Comparison of ENCODE assay signal across 1 cellular context in the genomic region with DNA sequence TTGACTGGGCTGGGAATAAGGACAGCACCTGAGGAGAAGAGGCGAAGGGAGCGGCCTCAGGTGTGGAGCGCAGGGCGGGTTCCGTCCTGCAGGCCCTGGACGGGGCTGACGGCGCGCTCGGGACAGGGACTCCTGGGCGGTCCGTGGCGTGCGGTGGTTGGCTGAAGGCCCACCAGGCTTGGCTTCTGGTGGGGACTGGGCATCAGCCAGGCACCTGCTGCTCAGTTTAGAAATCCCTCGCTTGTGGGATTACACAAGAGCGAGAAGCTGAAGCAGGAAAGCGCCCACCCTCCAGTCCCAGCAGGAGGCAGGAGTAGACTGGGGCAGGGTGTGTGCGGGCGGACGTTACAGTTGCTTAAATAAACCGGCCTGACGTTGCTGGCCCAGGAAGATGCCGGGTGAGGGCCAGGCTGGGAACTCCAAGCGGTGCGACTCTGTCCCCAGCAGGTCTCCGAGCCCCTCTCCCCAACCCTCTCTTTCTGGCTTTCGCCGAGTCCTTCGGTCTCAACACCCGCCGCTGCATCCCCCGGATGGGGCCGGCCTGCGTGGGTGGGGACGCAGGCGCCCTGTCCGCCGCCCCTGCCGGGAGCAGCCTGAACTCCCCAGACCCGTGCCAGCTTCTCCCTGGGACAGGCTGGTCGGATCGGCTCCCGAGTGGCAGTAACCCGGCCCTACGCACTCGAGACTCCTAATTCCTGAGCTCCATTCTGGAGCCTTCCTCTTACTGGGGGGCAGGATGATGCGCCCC.
A peak's percentile ranks its signal among the peaks of the same experiment; 100 is the strongest.
TF ChIP-seq lines count a peak whose summit lies in the region.

No MANE protein-coding gene starts in this region.

TF ChIP-seq in K562, 482 proteins besides CTCF, POLR2A, EP300 and RAD21 (continued from another document and continues in another):
- no peak for TF ChIP-seq ZBTB40 (IDR thresholded peaks at IDR 0.05)
- no peak for TF ChIP-seq ZBTB40 (CRISPR knock-in tag; IDR thresholded peaks at IDR 0.05)
- no peak for TF ChIP-seq KLF1 (tag; IDR thresholded peaks at IDR 0.05)
- no peak for TF ChIP-seq LCOR (CRISPR knock-in tag; IDR thresholded peaks at IDR 0.05)
- TF ChIP-seq BRD9 (IDR thresholded peaks at IDR 0.05; ENCODE audit: low read depth, partially characterized antibody) = no peak
- TF ChIP-seq BRF1 (IDR thresholded peaks at IDR 0.05; ENCODE audit: borderline replicate concordance, extremely low read depth, insufficient read length) = no peak
- TF ChIP-seq ZNF445 (CRISPR knock-in tag; IDR thresholded peaks at IDR 0.05; ENCODE audit: low read depth) = no peak
- TF ChIP-seq PHF8 (IDR thresholded peaks at IDR 0.05; ENCODE audit: borderline replicate concordance, low read length) = no peak
- no peak for TF ChIP-seq ZNF282 (CRISPR knock-in tag; IDR thresholded peaks at IDR 0.05)
- no peak for TF ChIP-seq PTRF (tag; IDR thresholded peaks at IDR 0.05)
- no peak for TF ChIP-seq ZNF589 (CRISPR knock-in tag; IDR thresholded peaks at IDR 0.05; ENCODE audit: low read depth)
- TF ChIP-seq ETV1 (tag; conservative IDR thresholded peaks at IDR 0.05; ENCODE audit: low read depth) = no peak; the same call in 1 of the 2 replicates
- TF ChIP-seq ZNF3 (CRISPR knock-in tag; IDR thresholded peaks at IDR 0.05) = no peak
- TF ChIP-seq TAF1 (IDR thresholded peaks at IDR 0.05; ENCODE audit: control insufficient read depth, extremely low read depth, insufficient read depth, low read length, severe bottlenecking) = peak; percentile 6
- no peak for TF ChIP-seq ZNF507 (tag; conservative IDR thresholded peaks at IDR 0.05)
- TF ChIP-seq RFX5 (IDR thresholded peaks at IDR 0.05; ENCODE audit: low read depth, low read length) = no peak
- no peak for TF ChIP-seq CBX5 (IDR thresholded peaks at IDR 0.05; ENCODE audit: borderline replicate concordance, low read depth)
- TF ChIP-seq, protein P1, sequence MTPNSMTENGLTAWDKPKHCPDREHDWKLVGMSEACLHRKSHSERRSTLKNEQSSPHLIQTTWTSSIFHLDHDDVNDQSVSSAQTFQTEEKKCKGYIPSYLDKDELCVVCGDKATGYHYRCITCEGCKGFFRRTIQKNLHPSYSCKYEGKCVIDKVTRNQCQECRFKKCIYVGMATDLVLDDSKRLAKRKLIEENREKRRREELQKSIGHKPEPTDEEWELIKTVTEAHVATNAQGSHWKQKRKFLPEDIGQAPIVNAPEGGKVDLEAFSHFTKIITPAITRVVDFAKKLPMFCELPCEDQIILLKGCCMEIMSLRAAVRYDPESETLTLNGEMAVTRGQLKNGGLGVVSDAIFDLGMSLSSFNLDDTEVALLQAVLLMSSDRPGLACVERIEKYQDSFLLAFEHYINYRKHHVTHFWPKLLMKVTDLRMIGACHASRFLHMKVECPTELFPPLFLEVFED (CRISPR knock-in tag; conservative IDR thresholded peaks at IDR 0.05) = no peak
- TF ChIP-seq MYNN (IDR thresholded peaks at IDR 0.05) = no peak
- TF ChIP-seq MYNN (CRISPR knock-in tag; IDR thresholded peaks at IDR 0.05) = no peak
- TF ChIP-seq IFI16 (CRISPR knock-in tag; IDR thresholded peaks at IDR 0.05) = no peak
- no peak for TF ChIP-seq CLOCK (CRISPR knock-in tag; IDR thresholded peaks at IDR 0.05; ENCODE audit: borderline replicate concordance)
- TF ChIP-seq KHSRP (IDR thresholded peaks at IDR 0.05) = no peak
- TF ChIP-seq ZFP36 (IDR thresholded peaks at IDR 0.05; ENCODE audit: low read depth, low read length, partially characterized antibody) = no peak
- no peak for TF ChIP-seq KLF6 (CRISPR knock-in tag; IDR thresholded peaks at IDR 0.05; ENCODE audit: borderline replicate concordance)
- no peak for TF ChIP-seq ATF3 (IDR thresholded peaks at IDR 0.05)
- no peak for TF ChIP-seq ATF3 (CRISPR knock-in tag; conservative IDR thresholded peaks at IDR 0.05)
- TF ChIP-seq NCOA4 (IDR thresholded peaks at IDR 0.05; ENCODE audit: partially characterized antibody) = no peak
- no peak for TF ChIP-seq ESRRA (IDR thresholded peaks at IDR 0.05; ENCODE audit: borderline replicate concordance, low read depth)
- TF ChIP-seq, protein P2, sequence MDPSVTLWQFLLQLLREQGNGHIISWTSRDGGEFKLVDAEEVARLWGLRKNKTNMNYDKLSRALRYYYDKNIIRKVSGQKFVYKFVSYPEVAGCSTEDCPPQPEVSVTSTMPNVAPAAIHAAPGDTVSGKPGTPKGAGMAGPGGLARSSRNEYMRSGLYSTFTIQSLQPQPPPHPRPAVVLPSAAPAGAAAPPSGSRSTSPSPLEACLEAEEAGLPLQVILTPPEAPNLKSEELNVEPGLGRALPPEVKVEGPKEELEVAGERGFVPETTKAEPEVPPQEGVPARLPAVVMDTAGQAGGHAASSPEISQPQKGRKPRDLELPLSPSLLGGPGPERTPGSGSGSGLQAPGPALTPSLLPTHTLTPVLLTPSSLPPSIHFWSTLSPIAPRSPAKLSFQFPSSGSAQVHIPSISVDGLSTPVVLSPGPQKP (CRISPR knock-in tag; IDR thresholded peaks at IDR 0.05) = no peak
- no peak for TF ChIP-seq HDAC6 (IDR thresholded peaks at IDR 0.05; ENCODE audit: low read depth, low read length)
- TF ChIP-seq FOSL1 (tag; conservative IDR thresholded peaks at IDR 0.05) = no peak
- TF ChIP-seq, protein P3, sequence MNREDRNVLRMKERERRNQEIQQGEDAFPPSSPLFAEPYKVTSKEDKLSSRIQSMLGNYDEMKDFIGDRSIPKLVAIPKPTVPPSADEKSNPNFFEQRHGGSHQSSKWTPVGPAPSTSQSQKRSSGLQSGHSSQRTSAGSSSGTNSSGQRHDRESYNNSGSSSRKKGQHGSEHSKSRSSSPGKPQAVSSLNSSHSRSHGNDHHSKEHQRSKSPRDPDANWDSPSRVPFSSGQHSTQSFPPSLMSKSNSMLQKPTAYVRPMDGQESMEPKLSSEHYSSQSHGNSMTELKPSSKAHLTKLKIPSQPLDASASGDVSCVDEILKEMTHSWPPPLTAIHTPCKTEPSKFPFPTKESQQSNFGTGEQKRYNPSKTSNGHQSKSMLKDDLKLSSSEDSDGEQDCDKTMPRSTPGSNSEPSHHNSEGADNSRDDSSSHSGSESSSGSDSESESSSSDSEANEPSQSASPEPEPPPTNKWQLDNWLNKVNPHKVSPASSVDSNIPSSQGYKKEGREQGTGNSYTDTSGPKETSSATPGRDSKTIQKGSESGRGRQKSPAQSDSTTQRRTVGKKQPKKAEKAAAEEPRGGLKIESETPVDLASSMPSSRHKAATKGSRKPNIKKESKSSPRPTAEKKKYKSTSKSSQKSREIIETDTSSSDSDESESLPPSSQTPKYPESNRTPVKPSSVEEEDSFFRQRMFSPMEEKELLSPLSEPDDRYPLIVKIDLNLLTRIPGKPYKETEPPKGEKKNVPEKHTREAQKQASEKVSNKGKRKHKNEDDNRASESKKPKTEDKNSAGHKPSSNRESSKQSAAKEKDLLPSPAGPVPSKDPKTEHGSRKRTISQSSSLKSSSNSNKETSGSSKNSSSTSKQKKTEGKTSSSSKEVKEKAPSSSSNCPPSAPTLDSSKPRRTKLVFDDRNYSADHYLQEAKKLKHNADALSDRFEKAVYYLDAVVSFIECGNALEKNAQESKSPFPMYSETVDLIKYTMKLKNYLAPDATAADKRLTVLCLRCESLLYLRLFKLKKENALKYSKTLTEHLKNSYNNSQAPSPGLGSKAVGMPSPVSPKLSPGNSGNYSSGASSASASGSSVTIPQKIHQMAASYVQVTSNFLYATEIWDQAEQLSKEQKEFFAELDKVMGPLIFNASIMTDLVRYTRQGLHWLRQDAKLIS (CRISPR knock-in tag; IDR thresholded peaks at IDR 0.05) = 0 out of 2 replicates have a peak, but pooled peaks have one; percentile 23
- TF ChIP-seq FOXJ2 (tag; IDR thresholded peaks at IDR 0.05) = no peak
- TF ChIP-seq RCOR1 (IDR thresholded peaks at IDR 0.05; ENCODE audit: borderline replicate concordance in 1 of 2, low read depth in 2 of 2, low read length in 2 of 2) = peak in 1 of 2 experiments; percentile 25; a peak in 1 of 4 replicates
- TF ChIP-seq ZNF24 (IDR thresholded peaks at IDR 0.05) = no peak
- TF ChIP-seq ZNF197 (CRISPR knock-in tag; IDR thresholded peaks at IDR 0.05; ENCODE audit: low read depth) = no peak
- no peak for TF ChIP-seq NFXL1 (CRISPR knock-in tag; IDR thresholded peaks at IDR 0.05)
- TF ChIP-seq ZEB2 (IDR thresholded peaks at IDR 0.05) = no peak
- TF ChIP-seq EHMT2 (IDR thresholded peaks at IDR 0.05) = no peak
- TF ChIP-seq NFIC (IDR thresholded peaks at IDR 0.05) = no peak; the same call in none of the 2 replicates
- no peak for TF ChIP-seq XRCC3 (IDR thresholded peaks at IDR 0.05)
- TF ChIP-seq RBM39 (optimal IDR thresholded peaks at IDR 0.05; ENCODE audit: low read depth, low read length) = no peak
- TF ChIP-seq, protein P4, sequence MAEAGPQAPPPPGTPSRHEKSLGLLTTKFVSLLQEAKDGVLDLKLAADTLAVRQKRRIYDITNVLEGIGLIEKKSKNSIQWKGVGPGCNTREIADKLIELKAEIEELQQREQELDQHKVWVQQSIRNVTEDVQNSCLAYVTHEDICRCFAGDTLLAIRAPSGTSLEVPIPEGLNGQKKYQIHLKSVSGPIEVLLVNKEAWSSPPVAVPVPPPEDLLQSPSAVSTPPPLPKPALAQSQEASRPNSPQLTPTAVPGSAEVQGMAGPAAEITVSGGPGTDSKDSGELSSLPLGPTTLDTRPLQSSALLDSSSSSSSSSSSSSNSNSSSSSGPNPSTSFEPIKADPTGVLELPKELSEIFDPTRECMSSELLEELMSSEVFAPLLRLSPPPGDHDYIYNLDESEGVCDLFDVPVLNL (CRISPR knock-in tag; IDR thresholded peaks at IDR 0.05; ENCODE audit: low read depth) = no peak
